In genomic region chr4:183182873-183183725, GRCh38 we compare ENCODE assay signal across 8 cellular contexts.
DNase-seq lines count a peak whose midpoint lies in the region; ATAC-seq and TF ChIP-seq lines count a peak whose summit lies in the region.

No MANE protein-coding gene starts in this region.

- no peak overlapping the region for H2BK5ac ChIP-seq in mesenchymal stem cell (ENCODE audit: low read depth, low read length, poor library complexity, severe bottlenecking)

- CTCF ChIA-PET in mammary epithelial cell (lab: Charles Lee; ENCODE audit: low non-redundant PET) = interaction anchor here (0.6 kb wide), 1 partner anchor 1590 kb away, joined by 3 read pairs; no protein-coding TSS in a partner anchor

- H3K23ac ChIP-seq in mesenchymal stem cell (ENCODE audit: low read length in 2 of 2) = no peak overlapping the region

- H3K27ac ChIP-seq in heart left ventricle (no peak overlapping the region), OCI-LY3 (ENCODE audit: low read length) (no peak overlapping the region), mammary epithelial cell (ENCODE audit: insufficient read depth, low read depth, low read length) (no peak overlapping the region), mesenchymal stem cell (ENCODE audit: low read length, poor library complexity, severe bottlenecking) (peak overlapping the region; percentile 78)

- peaks cover 0 to 28% (median 4%) of the 10 kb centered on the region in 12 donors for H3K4me1 ChIP-seq in heart left ventricle
- H3K4me1 ChIP-seq in OCI-LY3 (ENCODE audit: low read length) = peaks cover 42% of the 10 kb centered on the region
- peaks cover 9% of the 10 kb centered on the region for H3K4me1 ChIP-seq in mammary epithelial cell (ENCODE audit: insufficient read depth, low read length)
- peaks cover 8% of the 10 kb centered on the region for H3K4me1 ChIP-seq in mesenchymal stem cell (ENCODE audit: control insufficient read depth, insufficient read depth, low read depth, low read length)

- no peak overlapping the region for H3K4ac ChIP-seq in mesenchymal stem cell (ENCODE audit: low read depth in 1 of 2, low read length in 2 of 2)

- TF ChIP-seq POLR2A in heart left ventricle (IDR thresholded peaks at IDR 0.05) = no peak

- TF ChIP-seq CTCF in heart left ventricle (IDR thresholded peaks at IDR 0.05) (no peak), OCI-LY3 (IDR thresholded peaks at IDR 0.05; ENCODE audit: low read depth, low read length) (no peak), mammary epithelial cell (conservative IDR thresholded peaks at IDR 0.05 in 1 of 2, IDR thresholded peaks at IDR 0.05 in 1 of 2; ENCODE audit: extremely low read depth in 1 of 2, insufficient read depth in 1 of 2, low read depth in 1 of 2, low read length in 2 of 2) (no peak)

- H4K20me1 ChIP-seq in OCI-LY3 (ENCODE audit: insufficient read depth, low read length) = no peaks in the 10 kb centered on the region
- H4K20me1 ChIP-seq in mammary epithelial cell (ENCODE audit: insufficient read depth, low read length) = no peaks in the 10 kb centered on the region

- H3K79me2 ChIP-seq in OCI-LY3 (ENCODE audit: low read length) = no peaks in the 10 kb centered on the region
- H3K79me2 ChIP-seq in mammary epithelial cell (ENCODE audit: insufficient read depth, low read length) = peaks cover 64% of the 10 kb centered on the region

- peak overlapping the region in 1 of 2 experiments; percentile 49 for H2BK12ac ChIP-seq in mesenchymal stem cell (ENCODE audit: low read length in 2 of 2)

- peak in 3 of 4 donors; percentile 81 to 90 (median 83) for ATAC-seq in heart left ventricle

- H3K14ac ChIP-seq in mesenchymal stem cell (ENCODE audit: low read length in 2 of 2) = no peak overlapping the region

- 56 to 64% (median 59%) methylated on average over 14 of the region's 14 CpGs for WGBS in heart left ventricle, 4 donors
- WGBS in mammary epithelial cell (ENCODE audit: low coverage, missing lambda C conversion rate) = 76% methylated on average over 13 of the region's 14 CpGs
- WGBS in mesenchymal stem cell = 11% methylated on average over 13 of the region's 14 CpGs

- H3K18ac ChIP-seq in mesenchymal stem cell (ENCODE audit: low read depth in 1 of 2, low read length in 2 of 2) = peak overlapping the region in 1 of 2 experiments; percentile 46

- H3K79me1 ChIP-seq in mesenchymal stem cell (replicated peaks; ENCODE audit: low read length, poor library complexity, severe bottlenecking) = peaks cover 19% of the 10 kb centered on the region

- intact Hi-C loops in heart left ventricle (cut with DNase I) (no loop called here), cardiac septum (cut with DNase I) (no loop called here), mammary epithelial cell (cut with micrococcal nuclease) (loop anchor here (2.0 kb wide), 1 partner anchor 18 kb away; no protein-coding TSS in a partner anchor)

- no peak overlapping the region for H3K4me3 ChIP-seq in heart left ventricle
- H3K4me3 ChIP-seq in OCI-LY3 (ENCODE audit: low read length) = peak overlapping the region; percentile 39
- H3K4me3 ChIP-seq in mammary epithelial cell (replicated peaks in 1 of 3; ENCODE audit: insufficient read depth in 1 of 3, low read depth in 2 of 3, low read length in 3 of 3) = no peak overlapping the region
- no peak overlapping the region for H3K4me3 ChIP-seq in mesenchymal stem cell (ENCODE audit: insufficient read depth in 1 of 2, low read depth in 1 of 2, low read length in 2 of 2)

- in situ Hi-C loops in mammary epithelial cell (cut with MboI; ENCODE audit: low sequenced_read_pairs in 2 of 2) = no loop called here

- H3K9me3 ChIP-seq in heart left ventricle (peaks cover 0 to 6% (median 0%) of the 10 kb centered on the region in 12 donors), OCI-LY3 (ENCODE audit: insufficient read depth, low read length) (peaks cover 7% of the 10 kb centered on the region; the same call in 1 of the 2 replicates), mammary epithelial cell (replicated peaks; ENCODE audit: insufficient read depth, low read length) (no peaks in the 10 kb centered on the region), mesenchymal stem cell (ENCODE audit: control insufficient read depth, low read length) (no peaks in the 10 kb centered on the region)

- H3K4me2 ChIP-seq in OCI-LY3 (ENCODE audit: low read length) = peak overlapping the region; percentile 59
- H3K4me2 ChIP-seq in mammary epithelial cell (ENCODE audit: insufficient read depth, low read depth, low read length) = no peak overlapping the region
- H3K4me2 ChIP-seq in mesenchymal stem cell (ENCODE audit: low read length, poor library complexity, severe bottlenecking) = peak overlapping the region; percentile 39

- no peak overlapping the region for H2BK15ac ChIP-seq in mesenchymal stem cell (ENCODE audit: low read depth, poor library complexity, severe bottlenecking)

- no peak overlapping the region for H4K8ac ChIP-seq in mesenchymal stem cell (ENCODE audit: low read length)

- no TSS peak for BruUV-seq in mammary epithelial cell (replicated peaks; lab: Mats Ljungman, UMichigan)

- H3K9ac ChIP-seq in OCI-LY3 (ENCODE audit: low read length) (no peak overlapping the region; the same call in 1 of the 2 replicates), mammary epithelial cell (ENCODE audit: insufficient read depth, low read length) (no peak overlapping the region), mesenchymal stem cell (ENCODE audit: low read length) (no peak overlapping the region)

- dilution Hi-C loops in mammary epithelial cell (cut with HindIII; ENCODE audit: low sequenced_read_pairs) = no loop called here

- no peaks in the 10 kb centered on the region for H3K27me3 ChIP-seq in heart left ventricle
- H3K27me3 ChIP-seq in OCI-LY3 (ENCODE audit: low read depth, low read length) = no peaks in the 10 kb centered on the region
- no peaks in the 10 kb centered on the region for H3K27me3 ChIP-seq in mammary epithelial cell (ENCODE audit: insufficient read depth, low read length)
- H3K27me3 ChIP-seq in mesenchymal stem cell (ENCODE audit: control insufficient read depth in 1 of 2, insufficient read depth in 1 of 2, low read length in 2 of 2) = no peaks in the 10 kb centered on the region

- H2BK120ac ChIP-seq in mesenchymal stem cell (ENCODE audit: low read depth, low read length) = no peak overlapping the region

- H2AFZ ChIP-seq in OCI-LY3 (ENCODE audit: low read depth, low read length) (0 out of 2 replicates have a peak overlapping the region, but pooled peaks have one; percentile 13), mammary epithelial cell (ENCODE audit: low read depth, low read length) (no peak overlapping the region), mesenchymal stem cell (ENCODE audit: low read depth, low read length) (no peak overlapping the region)

- peak in 2 of 5 donors; percentile 16 to 48 for DNase-seq in heart left ventricle
- no peak for DNase-seq in cardiac septum (ENCODE audit: low spot score)
- DNase-seq in mammary epithelial cell = peak; percentile 83
- peak; percentile 92 for DNase-seq in mesenchymal stem cell
- no peak for DNase-seq in SK-N-DZ (ENCODE audit: low spot score)
- DNase-seq in 8988T = no peak
- no peak for DNase-seq in retina

- H3K36me3 ChIP-seq in heart left ventricle (no peaks in the 10 kb centered on the region), OCI-LY3 (replicated peaks; ENCODE audit: low read depth, low read length) (peaks cover 8% of the 10 kb centered on the region), mammary epithelial cell (ENCODE audit: insufficient read depth, low read length) (no peaks in the 10 kb centered on the region), mesenchymal stem cell (ENCODE audit: control insufficient read depth in 1 of 2, insufficient read depth in 2 of 2, low read depth in 1 of 2, low read length in 2 of 2) (no peaks in the 10 kb centered on the region)

- H4K91ac ChIP-seq in mesenchymal stem cell (ENCODE audit: low read length) = no peak overlapping the region

- H2AK5ac ChIP-seq in mesenchymal stem cell (ENCODE audit: low read length, severe bottlenecking) = peak overlapping the region; percentile 33

Comparison
In these comparisons a context has a peak if more than half of its experiments do, and no peak if none do; other contexts are left out.
1. DNase-seq: peak in mammary epithelial cell (single experiment) and mesenchymal stem cell (single experiment); none in cardiac septum (single experiment), SK-N-DZ (single experiment), 8988T (single experiment) and retina (single experiment).